ENCODE assay signal across 22 cellular contexts in the genomic region with DNA sequence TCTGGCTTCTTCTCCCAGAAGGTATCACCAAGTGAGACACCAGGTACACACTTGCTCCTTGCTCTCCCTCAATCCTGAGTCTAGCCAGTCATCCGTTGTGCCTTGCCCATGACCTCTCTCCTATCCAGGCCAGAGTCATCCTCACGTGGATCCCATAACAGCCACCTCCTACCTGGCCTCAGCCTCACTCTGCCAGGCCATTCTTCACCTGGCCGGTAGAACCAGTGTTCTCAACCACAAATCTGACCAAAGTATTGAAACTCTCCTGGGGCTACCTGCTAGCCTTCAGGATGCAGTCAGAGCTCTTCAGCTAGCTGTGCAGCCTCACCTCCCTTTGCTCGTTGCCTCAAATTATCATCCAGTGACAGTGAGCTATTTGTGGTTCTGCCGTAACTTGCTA. TPM values are rescaled to one million over a fixed set of nuclear protein-coding genes. Genes with fewer than 3 reads are reported as not detected.
A peak's percentile ranks its signal among the peaks of the same experiment; 100 is the strongest.
DNase-seq lines count a peak whose midpoint lies in the region; ATAC-seq, FAIRE-seq and TF ChIP-seq lines count a peak whose summit lies in the region.
"Had no signal": no experiment of that assay in that cellular context is flagged by ENCODE, and none has a peak within 500 bp of the region (broad histone marks: within the 10 kb centered on the region; RNA-seq: fewer than 3 reads in every experiment).

No MANE protein-coding gene starts in this region.

- TF ChIP-seq RAD21 in A549 (conservative IDR thresholded peaks at IDR 0.05 in 1 of 2, IDR thresholded peaks at IDR 0.05 in 1 of 2) (no peak), IMR-90 (IDR thresholded peaks at IDR 0.05; ENCODE audit: low read length) (no peak), K562 (CRISPR knock-in tag; conservative IDR thresholded peaks at IDR 0.05 in 1 of 2, IDR thresholded peaks at IDR 0.05 in 1 of 2) (no peak)

- H3K18ac ChIP-seq in IMR-90 (ENCODE audit: low read depth, low read length), result 0 out of 2 replicates have a peak overlapping the region, but pooled peaks have one; percentile 34

- H4K5ac ChIP-seq in IMR-90 (ENCODE audit: low read depth, low read length), result no peak overlapping the region; the same call in 1 of the 2 replicates

- DNase-seq in A549 (ENCODE audit: low read depth in 1 of 2, low spot score in 1 of 2) (no peak), IMR-90 (no peak), K562 (ENCODE audit: extremely low read depth in 1 of 4, low spot score in 3 of 4) (no peak), neural crest cell (ENCODE audit: low read depth, low spot score) (no peak), small intestine (no peak), HEK293T (ENCODE audit: extremely low spot score) (no peak), ACHN (no peak), RCC 7860 (ENCODE audit: low spot score) (no peak)
- DNase-seq: AML-193; CD4-positive, alpha-beta T cell; GOT3; H9; KBM-7 had no signal

- H2BK20ac ChIP-seq in IMR-90 (ENCODE audit: low read depth, low read length), result peak overlapping the region; percentile 57; the same call in 1 of the 2 replicates

- in situ Hi-C loops in IMR-90 (cut with MboI; ENCODE audit: low sequenced_read_pairs), result no loop called here
- in situ Hi-C loops in K562 (cut with MboI), result no loop called here
- in situ Hi-C loops in ACHN (cut with HindIII; ENCODE audit: low pct_ligation_motif_present, low pct_unique_long_range_greater_than_20kb, low sequenced_read_pairs), result no loop called here

- H3K9me1 ChIP-seq in IMR-90 (ENCODE audit: insufficient read depth, low read length), result peaks cover 15% of the 10 kb centered on the region
- H3K9me1 ChIP-seq in K562 (ENCODE audit: control insufficient read depth, insufficient read depth, low read length), result no peaks in the 10 kb centered on the region

- H4K20me1 ChIP-seq in IMR-90 (ENCODE audit: insufficient read depth, low read length) (no peaks in the 10 kb centered on the region), K562 (replicated peaks; ENCODE audit: control insufficient read depth, insufficient read depth, low read length) (no peaks in the 10 kb centered on the region)

- no peak for TF ChIP-seq EP300 in A549 (IDR thresholded peaks at IDR 0.05)
- no peak for TF ChIP-seq EP300 in K562 (IDR thresholded peaks at IDR 0.05; ENCODE audit: low read length)

- peak overlapping the region; percentile 62 for H2BK120ac ChIP-seq in IMR-90 (ENCODE audit: low read depth, low read length)

- CTCF ChIA-PET in A549 (lab: Yijun Ruan, JAX) (interaction anchor here (0.7 to 18.6 kb wide), 11 partner anchors 9 to 241 kb away, joined by 3 to 281 read pairs (median 6); no protein-coding TSS in a partner anchor), IMR-90 (lab: Yijun Ruan, JAX) (interaction anchor here (0.9 to 1.7 kb wide), 2 partner anchors 9 to 67 kb away, joined by 4 to 5 read pairs; no protein-coding TSS in a partner anchor), K562 (lab: Yijun Ruan, JAX; ENCODE audit: low intra/inter-chr PET ratio) (no interaction called here), HEK293T (lab: Yijun Ruan, JAX) (interaction anchor here (0.6 to 2.1 kb wide), 2 partner anchors 9 to 17 kb away, joined by 3 to 15 read pairs; no protein-coding TSS in a partner anchor)

- H3K9me3 Mint-ChIP-seq in neural crest cell, result no peaks in the 10 kb centered on the region
- H3K9me3 Mint-ChIP-seq: CD4-positive, alpha-beta T cell; H9 had no signal

- no peaks in the 10 kb centered on the region for H3K36me3 Mint-ChIP-seq in neural crest cell (ENCODE audit: low read depth)

- H4K91ac ChIP-seq in IMR-90 (ENCODE audit: insufficient read depth, low read depth, low read length), result no peak overlapping the region; the same call in 1 of the 2 replicates

- TF ChIP-seq CTCF in A549 (IDR thresholded peaks at IDR 0.05), result no peak
- TF ChIP-seq CTCF in IMR-90 (conservative IDR thresholded peaks at IDR 0.05; ENCODE audit: low read depth, low read length), result no peak
- TF ChIP-seq CTCF in K562 (IDR thresholded peaks at IDR 0.05 in 2 of 3, conservative IDR thresholded peaks at IDR 0.05 in 1 of 3; ENCODE audit: insufficient read depth in 2 of 3, low read depth in 1 of 3, low read length in 3 of 3), result no peak
- TF ChIP-seq CTCF in neural crest cell (conservative IDR thresholded peaks at IDR 0.05), result no peak

- peak overlapping the region; percentile 84; the same call in 1 of the 2 replicates for H2AK5ac ChIP-seq in IMR-90 (ENCODE audit: low read depth, low read length)

- H3K27me3 ChIP-seq in IMR-90 (ENCODE audit: control insufficient read depth, insufficient read depth, low read length) (no peaks in the 10 kb centered on the region; the same call in 1 of the 2 replicates), K562 (ENCODE audit: control insufficient read depth in 2 of 2, insufficient read depth in 2 of 2, low read length in 2 of 2) (peaks cover 0 to 17% of the 10 kb centered on the region in 2 experiments; a peak in 2 of 5 replicates), small intestine (ENCODE audit: control insufficient read depth in 2 of 2, insufficient read depth in 2 of 2, low read length in 2 of 2) (no peaks in the 10 kb centered on the region)

- H3K36me3 ChIP-seq in IMR-90 (ENCODE audit: control insufficient read depth, insufficient read depth, low read length), result no peaks in the 10 kb centered on the region
- H3K36me3 ChIP-seq in K562 (ENCODE audit: control insufficient read depth, insufficient read depth, low read length), result no peaks in the 10 kb centered on the region
- no peaks in the 10 kb centered on the region for H3K36me3 ChIP-seq in small intestine (ENCODE audit: control insufficient read depth in 2 of 2, insufficient read depth in 2 of 2, low read length in 2 of 2)

- H3K14ac ChIP-seq in IMR-90 (replicated peaks; ENCODE audit: low read depth, low read length), result 0 out of 2 replicates have a peak overlapping the region, but pooled peaks have one; percentile 35

- H3K9ac ChIP-seq in IMR-90 (ENCODE audit: low read depth, low read length) (no peak overlapping the region), K562 (ENCODE audit: insufficient read depth in 1 of 2, low read depth in 2 of 2, low read length in 2 of 2) (no peak overlapping the region; a peak in 1 of 4 replicates)

- ATAC-seq in A549, result no peak
- ATAC-seq in IMR-90 (ENCODE audit: low read depth), result no peak
- no peak for ATAC-seq in K562

- POLR2A ChIA-PET in A549 (lab: Yijun Ruan, JAX), result no interaction called here
- POLR2A ChIA-PET in IMR-90 (lab: Charles Lee; ENCODE audit: unreplicated experiment), result no interaction called here
- POLR2A ChIA-PET in K562 (lab: Yijun Ruan, JAX), result interaction anchor here (0.7 to 1.4 kb wide), 6 partner anchors 8 to 52 kb away, joined by 3 to 4 read pairs (median 3); no protein-coding TSS in a partner anchor
- POLR2A ChIA-PET in HEK293T (lab: Yijun Ruan, JAX), result no interaction called here

- intact Hi-C loops in IMR-90 (cut with micrococcal nuclease) (no loop called here), K562 (cut with micrococcal nuclease) (no loop called here)

- H2BK15ac ChIP-seq in IMR-90 (ENCODE audit: low read depth, low read length), result peak overlapping the region; percentile 36; the same call in 1 of the 3 replicates

- no peaks in the 10 kb centered on the region for H3K79me1 ChIP-seq in IMR-90 (ENCODE audit: low read depth in 1 of 2, low read length in 2 of 2)

- H3K23ac ChIP-seq in IMR-90 (ENCODE audit: low read depth, low read length), result no peak overlapping the region

- peaks cover 3% of the 10 kb centered on the region for H3K27me3 Mint-ChIP-seq in neural crest cell (ENCODE audit: low read depth)

- BruUV-seq in IMR-90 (replicated peaks; lab: Mats Ljungman, UMichigan) (no TSS peak), K562 (replicated peaks; lab: Mats Ljungman, UMichigan) (no TSS peak)

- H3K4me2 ChIP-seq in A549, result no peak overlapping the region
- H3K4me2 ChIP-seq in IMR-90 (ENCODE audit: low read depth, low read length), result no peak overlapping the region
- H3K4me2 ChIP-seq in K562 (ENCODE audit: insufficient read depth, low read length), result peak overlapping the region; percentile 19; the same call in 1 of the 2 replicates

- dilution Hi-C loops in IMR-90 (cut with HindIII; ENCODE audit: low sequenced_read_pairs, unreplicated experiment), result no loop called here

- H3K4me1 ChIP-seq in A549, result peaks cover 38% of the 10 kb centered on the region
- peaks cover 27% of the 10 kb centered on the region for H3K4me1 ChIP-seq in IMR-90 (ENCODE audit: control insufficient read depth, insufficient read depth, low read length)
- peaks cover 7 to 11% of the 10 kb centered on the region in 2 experiments; a peak in 4 of 5 replicates for H3K4me1 ChIP-seq in K562 (replicated peaks in 1 of 2; ENCODE audit: control insufficient read depth in 2 of 2, insufficient read depth in 2 of 2, low read length in 2 of 2)
- H3K4me1 ChIP-seq in small intestine (ENCODE audit: control insufficient read depth in 2 of 2, insufficient read depth in 1 of 2, low read depth in 1 of 2, low read length in 1 of 2), result no peaks in the 10 kb centered on the region
- H3K4me1 ChIP-seq: Caco-2 had no signal

- no peaks in the 10 kb centered on the region for H3K79me2 ChIP-seq in K562 (ENCODE audit: control insufficient read depth, insufficient read depth, low read length)

- H3K27ac ChIP-seq in A549, result peak overlapping the region; percentile 12 to 88; a peak in 4 of 6 replicates
- no peak overlapping the region for H3K27ac ChIP-seq in IMR-90 (ENCODE audit: insufficient read depth, low read length)
- H3K27ac ChIP-seq in K562 (ENCODE audit: extremely low read depth, low read depth, low read length), result no peak overlapping the region
- H3K27ac ChIP-seq in small intestine (ENCODE audit: low read depth in 1 of 2, low read length in 1 of 2), result no peak overlapping the region
- H3K27ac ChIP-seq: C4-2B, HL-60 had no signal

- whole genome bisulfite sequencing in A549 (ENCODE audit: missing lambda C conversion rate), result 87% methylated on average over 5 of the region's 5 CpGs
- WGBS in IMR-90 (ENCODE audit: extremely low coverage in 2 of 2, insufficient read length in 1 of 2), 2 experiments, result 95% methylated on average over 4 of the region's 5 CpGs; no CpG with 5 or more reads in 1 of the 2 experiments
- 20% methylated on average over 5 of the region's 5 CpGs for WGBS in K562 (ENCODE audit: insufficient coverage, low coverage, missing lambda C conversion rate)
- 73 to 84% (median 80%) methylated on average over 5 of the region's 5 CpGs for WGBS in small intestine, 3 donors

- no peak overlapping the region for H2BK5ac ChIP-seq in IMR-90 (ENCODE audit: low read depth, low read length, poor library complexity, severe bottlenecking)

- peak overlapping the region; percentile 74 for H3K27ac Mint-ChIP-seq in neural crest cell (ENCODE audit: unreplicated experiment)
- H3K27ac Mint-ChIP-seq: CD4-positive, alpha-beta T cell had no signal

- FAIRE-seq in A549 (lab: Jason Lieb, UNC) (no peak), K562 (lab: Jason Lieb, UNC) (no peak), small intestine (lab: Jason Lieb, UNC) (no peak), RCC 7860 (lab: Jason Lieb, UNC) (no peak)
- FAIRE-seq: D721Med, G401.6, GM12891, GM18507 had no signal

- H3K4me3 ChIP-seq in A549, result no peak overlapping the region
- no peak overlapping the region for H3K4me3 ChIP-seq in IMR-90 (ENCODE audit: insufficient read depth, low read depth, low read length)
- no peak overlapping the region for H3K4me3 ChIP-seq in K562
- H3K4me3 ChIP-seq in small intestine (ENCODE audit: low read depth in 1 of 2, low read length in 2 of 2), result no peak overlapping the region

- no peak overlapping the region for H2AK9ac ChIP-seq in IMR-90 (replicated peaks; ENCODE audit: low read depth, low read length, poor library complexity)

- H3K56ac ChIP-seq in IMR-90 (ENCODE audit: extremely low read depth, insufficient read depth, low read length), result no peak overlapping the region

- H2AFZ ChIP-seq in IMR-90 (replicated peaks; ENCODE audit: low read length, poor library complexity), result no peak overlapping the region
- H2AFZ ChIP-seq in K562 (ENCODE audit: low read depth, low read length), result no peak overlapping the region; the same call in 1 of the 2 replicates

- H3K4me3 Mint-ChIP-seq in neural crest cell, result no peak overlapping the region
- H3K4me3 Mint-ChIP-seq: CD4-positive, alpha-beta T cell; H9 had no signal

- peaks cover under 1% of the 10 kb centered on the region for H3K4me1 Mint-ChIP-seq in neural crest cell

- no peaks in the 10 kb centered on the region for H3K9me3 ChIP-seq in A549
- no peaks in the 10 kb centered on the region for H3K9me3 ChIP-seq in IMR-90 (ENCODE audit: control insufficient read depth, insufficient read depth, low read length)
- no peaks in the 10 kb centered on the region for H3K9me3 ChIP-seq in K562 (replicated peaks; ENCODE audit: control insufficient read depth, insufficient read depth, low read depth, low read length)
- H3K9me3 ChIP-seq in small intestine (ENCODE audit: control insufficient read depth, low read depth), result no peaks in the 10 kb centered on the region
- H3K9me3 ChIP-seq: Caco-2 had no signal

- no peak overlapping the region for H4K8ac ChIP-seq in IMR-90 (ENCODE audit: low read depth in 2 of 2, low read length in 2 of 2)

- H3K4ac ChIP-seq in IMR-90 (ENCODE audit: low read depth, low read length), result peak overlapping the region; percentile 10; the same call in 1 of the 2 replicates

- TF ChIP-seq POLR2A in A549 (IDR thresholded peaks at IDR 0.05; ENCODE audit: low read length) (no peak), IMR-90 (IDR thresholded peaks at IDR 0.05; ENCODE audit: low read depth, low read length) (no peak), K562 (conservative IDR thresholded peaks at IDR 0.05) (no peak)

RNA-seq across cellular contexts. Expression of a gene that starts 37.7 kb away (rescaled TPM):
- polyA plus RNA-seq in A549 (2011; rRNA removed), result 1.8 and 2.3 TPM in 2 replicates
- polyA plus RNA-seq in A549 (2012; cell fraction: cytosol; rRNA removed), result 4.9 and 6.3 TPM in 2 replicates
- 5.5 and 5.8 TPM in 2 replicates for polyA plus RNA-seq in A549 (2012; cell fraction: nucleus; rRNA removed)
- 2.6 to 5.8 TPM (median 5.4 TPM) in 3 replicates for polyA plus RNA-seq in A549 (2017; fragmentation: RNase III; extraction: RNeasy Plus Mini Kit Qiagen cat#74134 plus additional on column Dnase treatment)
- polyA minus RNA-seq in A549 (2011; rRNA and poly(A)+ RNA removed), result 1.7 and 3.4 TPM in 2 replicates
- total RNA-seq in IMR-90 (2012; rRNA removed), result not detected in 2 replicates
- 0.37 and 0.80 TPM in 2 replicates for polyA plus RNA-seq in IMR-90 (2012; rRNA removed)
- 0.95 and 2.3 TPM in 2 replicates for polyA plus RNA-seq in IMR-90 (2012; cell fraction: cytosol; rRNA removed)
- 0.64 and 0.66 TPM in 2 replicates for polyA plus RNA-seq in IMR-90 (2012; cell fraction: nucleus; rRNA removed; ENCODE audit: low replicate concordance)
- not detected in 2 replicates for total RNA-seq in K562 (2011; cell fraction: chromatin; rRNA removed; ENCODE audit: low replicate concordance)
- not detected in 2 replicates for total RNA-seq in K562 (2011; cell fraction: nucleolus; rRNA removed)
- total RNA-seq in K562 (2011; cell fraction: nucleoplasm; rRNA removed), result not detected in 2 replicates
- not detected in 2 replicates for total RNA-seq in K562 (2014; rRNA removed)
- not detected in 2 replicates for total RNA-seq in K562 (2014; rRNA removed; fragmentation: Illumina TruSeq; extraction: Trizol)
- total RNA-seq in K562 (2015; rRNA removed; fragmentation: Illumina TruSeq; extraction: Trizol), result not detected in 2 replicates
- 0.20 TPM in 1 of 2 replicates, not detected in the other for total RNA-seq in K562 (2021)
- polyA plus RNA-seq in K562 (2011; rRNA removed), result not detected in 2 replicates
- not detected in 2 replicates for polyA plus RNA-seq in K562 (2011; cell fraction: cytosol; rRNA removed)
- polyA plus RNA-seq in K562 (2011; cell fraction: nucleus; rRNA removed), result not detected in 2 replicates
- not detected in 2 replicates for polyA plus RNA-seq in K562 (2012)
- not detected in 2 replicates for polyA plus RNA-seq in K562 (2014; fragmentation: Illumina TruSeq; extraction: Trizol)
- polyA plus RNA-seq in K562 (2014; fragmentation: Nextera tagmentation; extraction: Ambion mirVana), result not detected
- polyA plus RNA-seq in K562 (2014; rRNA removed), result not detected in 2 replicates
- not detected in 2 replicates for polyA minus RNA-seq in K562 (2011; rRNA and poly(A)+ RNA removed)
- not detected in 2 replicates for polyA minus RNA-seq in K562 (2011; cell fraction: cytosol; rRNA and poly(A)+ RNA removed)
- not detected in 2 replicates for polyA minus RNA-seq in K562 (2011; cell fraction: nucleus; rRNA and poly(A)+ RNA removed)
- total RNA-seq in neural crest cell, result 0.35 and 0.55 TPM in 2 replicates
- polyA plus RNA-seq in small intestine, result 1 to 10 TPM; 1.9 to 8.0 (median 3.1) TPM
- total RNA-seq: A172; CD4-positive, alpha-beta T cell; HT1080 had no signal

RNA-seq across cellular contexts. Expression of a gene that starts 55.1 kb away (rescaled TPM):
- polyA plus RNA-seq in A549 (2011; rRNA removed) (10.7 and 11.1 TPM in 2 replicates), A549 (2017; fragmentation: RNase III; extraction: RNeasy Plus Mini Kit Qiagen cat#74134 plus additional on column Dnase treatment) (5.8 to 6.3 TPM (median 6.2 TPM) in 3 replicates), IMR-90 (2012; rRNA removed) (3.0 and 3.6 TPM in 2 replicates), K562 (2011; rRNA removed) (14.6 and 21.1 TPM in 2 replicates), K562 (2014; fragmentation: Illumina TruSeq; extraction: Trizol) (8.8 and 10.1 TPM in 2 replicates), K562 (2014; fragmentation: Nextera tagmentation; extraction: Ambion mirVana) (1 to 10 TPM in 1 of 2 experiments, under 1 TPM in 1; 0.68 to 1.5 TPM), K562 (2014; rRNA removed) (8.0 and 8.1 TPM in 2 replicates), small intestine (1 to 10 TPM; 1.4 to 3.7 (median 2.0) TPM)
- polyA plus RNA-seq in A549 (2012; cell fraction: cytosol; rRNA removed), result 1.2 and 1.4 TPM in 2 replicates
- 1.2 and 1.7 TPM in 2 replicates for polyA plus RNA-seq in A549 (2012; cell fraction: nucleus; rRNA removed)
- 25.6 and 28.7 TPM in 2 replicates for polyA minus RNA-seq in A549 (2011; rRNA and poly(A)+ RNA removed)
- total RNA-seq in IMR-90 (2012; rRNA removed) (23.3 and 28.1 TPM in 2 replicates), K562 (2014; rRNA removed) (10.0 and 16.5 TPM in 2 replicates), K562 (2014; rRNA removed; fragmentation: Illumina TruSeq; extraction: Trizol) (18.1 and 19.4 TPM in 2 replicates), K562 (2015; rRNA removed; fragmentation: Illumina TruSeq; extraction: Trizol) (16.2 and 17.3 TPM in 2 replicates), K562 (2021) (15.1 and 16.0 TPM in 2 replicates), neural crest cell (23.4 and 23.5 TPM in 2 replicates)
- polyA plus RNA-seq in IMR-90 (2012; cell fraction: cytosol; rRNA removed), result 0.73 and 0.82 TPM in 2 replicates
- 1.2 and 7.6 TPM in 2 replicates for polyA plus RNA-seq in IMR-90 (2012; cell fraction: nucleus; rRNA removed; ENCODE audit: low replicate concordance)
- total RNA-seq in K562 (2011; cell fraction: chromatin; rRNA removed; ENCODE audit: low replicate concordance), result 15.0 and 31.9 TPM in 2 replicates
- 14.7 and 16.8 TPM in 2 replicates for total RNA-seq in K562 (2011; cell fraction: nucleolus; rRNA removed)
- total RNA-seq in K562 (2011; cell fraction: nucleoplasm; rRNA removed), result 21.8 and 30.6 TPM in 2 replicates
- 4.7 and 12.8 TPM in 2 replicates for polyA plus RNA-seq in K562 (2011; cell fraction: cytosol; rRNA removed)
- 13.5 and 25.0 TPM in 2 replicates for polyA plus RNA-seq in K562 (2011; cell fraction: nucleus; rRNA removed)
- polyA plus RNA-seq in K562 (2012), result 4.4 and 4.9 TPM in 2 replicates
- polyA minus RNA-seq in K562 (2011; rRNA and poly(A)+ RNA removed), result 46.9 and 57.6 TPM in 2 replicates
- 17.7 and 18.5 TPM in 2 replicates for polyA minus RNA-seq in K562 (2011; cell fraction: cytosol; rRNA and poly(A)+ RNA removed)
- 28.5 and 38.7 TPM in 2 replicates for polyA minus RNA-seq in K562 (2011; cell fraction: nucleus; rRNA and poly(A)+ RNA removed)

Comparison
In these comparisons a context has a peak if more than half of its experiments do, and no peak if none do; other contexts are left out.
1. H3K27ac ChIP-seq: peak in A549 (2 of 2); none in IMR-90 (single experiment), K562 (single experiment) and small intestine (0 of 2).